Comparison of ENCODE assay signal across 8 cellular contexts in genomic region chr4:189631565-189631916, GRCh38.
A peak's percentile ranks its signal among the peaks of the same experiment; 100 is the strongest.
DNase-seq lines count a peak whose midpoint lies in the region; ATAC-seq and TF ChIP-seq lines count a peak whose summit lies in the region.
"Not testable (repeated sequence)": the region's sequence is repeated elsewhere in the genome, so short reads cannot be mapped to it uniquely, and the experiment has no call there.

No MANE protein-coding gene starts in this region.

- H3K4me2 ChIP-seq in BLaER1 treated with 17β-estradiol and CSF1 and Interleukin-3, amounts not matched to agents 10 nM and 100 nM = peak overlapping the region; percentile 7 to 48 (median 24); a peak in 10 of 22 replicates
- H3K4me2 ChIP-seq in Loucy (ENCODE audit: low read depth, low read length, poor library complexity, severe bottlenecking) = peak overlapping the region; percentile 50

- CTCF ChIA-PET in activated CD4-positive, alpha-beta T cell treated with anti-CD3 and anti-CD28 coated beads, Interleukin-2, amount 10 ng/mL, durations not matched to agents 7 days and 5 days (lab: Charles Lee) = not testable (repeated sequence)

- H3K4me3 ChIP-seq in BLaER1 treated with 17β-estradiol and CSF1 and Interleukin-3, amounts not matched to agents 10 nM and 100 nM; Loucy (ENCODE audit: low read length, poor library complexity, severe bottlenecking); neutrophil (ENCODE audit: low read depth in 1 of 2, low read length in 1 of 2): not testable (repeated sequence)

- not testable (repeated sequence) for H3K9me3 Mint-ChIP-seq in activated CD4-positive, alpha-beta T cell treated with anti-CD3 and anti-CD28 coated beads, Interleukin-2, amount 10 ng/mL, durations not matched to agents 7 days and 5 days; activated T-helper 17 cell treated with anti-CD3 and anti-CD28 coated beads, Interleukin-2, amount 50 U/mL, for 72 hours

- not testable (repeated sequence) for H3K27me3 ChIP-seq in BLaER1 treated with 17β-estradiol and CSF1 and Interleukin-3, amounts not matched to agents 10 nM and 100 nM; Loucy (ENCODE audit: insufficient read depth, low read length, poor library complexity, severe bottlenecking); neutrophil

- H3K36me3 Mint-ChIP-seq in activated CD4-positive, alpha-beta T cell treated with anti-CD3 and anti-CD28 coated beads, Interleukin-2, amount 10 ng/mL, durations not matched to agents 7 days and 5 days (ENCODE audit: low read depth); activated T-helper 17 cell treated with anti-CD3 and anti-CD28 coated beads, Interleukin-2, amount 50 U/mL, for 72 hours (ENCODE audit: low read depth): not testable (repeated sequence)

- not testable (repeated sequence) for H3F3A ChIP-seq in Loucy (ENCODE audit: low read depth)

- H3K4me1 Mint-ChIP-seq in activated CD4-positive, alpha-beta T cell treated with anti-CD3 and anti-CD28 coated beads, Interleukin-2, amount 10 ng/mL, durations not matched to agents 7 days and 5 days; activated T-helper 17 cell treated with anti-CD3 and anti-CD28 coated beads, Interleukin-2, amount 50 U/mL, for 72 hours: not testable (repeated sequence)

- not testable (repeated sequence) for H3K4me1 ChIP-seq in BLaER1 treated with 17β-estradiol and CSF1 and Interleukin-3, amounts not matched to agents 10 nM and 100 nM; neutrophil (ENCODE audit: control insufficient read depth in 1 of 2, insufficient read depth in 1 of 2, low read depth in 1 of 2, low read length in 1 of 2)
- peaks cover 10% of the 10 kb centered on the region for H3K4me1 ChIP-seq in Loucy (ENCODE audit: insufficient read depth, low read length, poor library complexity, severe bottlenecking)

- peak overlapping the region in 4 of 11 experiments; percentile 14 to 74 (median 52); a peak in 6 of 22 replicates for H3K27ac ChIP-seq in BLaER1 treated with 17β-estradiol and CSF1 and Interleukin-3, amounts not matched to agents 10 nM and 100 nM
- peak overlapping the region; percentile 65 for H3K27ac ChIP-seq in neutrophil

- POLR2A ChIA-PET in activated CD4-positive, alpha-beta T cell treated with anti-CD3 and anti-CD28 coated beads, Interleukin-2, amount 10 ng/mL, durations not matched to agents 7 days and 5 days (lab: Charles Lee) = not testable (repeated sequence)

- H3K4me3 Mint-ChIP-seq in activated CD4-positive, alpha-beta T cell treated with anti-CD3 and anti-CD28 coated beads, Interleukin-2, amount 10 ng/mL, durations not matched to agents 7 days and 5 days = not testable (repeated sequence)
- H3K4me3 Mint-ChIP-seq in activated T-helper 17 cell treated with anti-CD3 and anti-CD28 coated beads, Interleukin-2, amount 50 U/mL, for 72 hours = peak overlapping the region; percentile 2

- H4K20me1 ChIP-seq in BLaER1 treated with 17β-estradiol and CSF1 and Interleukin-3, amounts not matched to agents 10 nM and 100 nM; Loucy (ENCODE audit: insufficient read depth, low read length, poor library complexity, severe bottlenecking): not testable (repeated sequence)

- not testable (repeated sequence) for TF ChIP-seq CTCF in Loucy (conservative IDR thresholded peaks at IDR 0.05; ENCODE audit: low read length); neutrophil (IDR thresholded peaks at IDR 0.05)

- H3K9me2 ChIP-seq in Loucy (replicated peaks; ENCODE audit: low read depth, low read length) = not testable (repeated sequence)

- not testable (repeated sequence) for H3K27me3 Mint-ChIP-seq in activated CD4-positive, alpha-beta T cell treated with anti-CD3 and anti-CD28 coated beads, Interleukin-2, amount 10 ng/mL, durations not matched to agents 7 days and 5 days; activated T-helper 17 cell treated with anti-CD3 and anti-CD28 coated beads, Interleukin-2, amount 50 U/mL, for 72 hours

- in situ Hi-C loops in SK-MEL-5 (cut with HindIII; ENCODE audit: low pct_unique_long_range_greater_than_20kb, low sequenced_read_pairs) = not testable (repeated sequence)

- not testable (repeated sequence) for H3K79me2 ChIP-seq in Loucy (ENCODE audit: insufficient read depth, low read length)

- H3K9ac ChIP-seq in BLaER1 treated with 17β-estradiol and CSF1 and Interleukin-3, amounts not matched to agents 10 nM and 100 nM = peak overlapping the region in 1 of 11 experiments; percentile 48; a peak in 1 of 22 replicates
- peak overlapping the region; percentile 50 for H3K9ac ChIP-seq in Loucy (ENCODE audit: low read depth, low read length, poor library complexity, severe bottlenecking)

- not testable (repeated sequence) for H2AFZ ChIP-seq in Loucy (ENCODE audit: low read length)

- peak; percentile 8 for ATAC-seq in GM21576 (IDR thresholded peaks at IDR 0.05; ENCODE audit: unreplicated experiment)
- peak; percentile 15 for ATAC-seq in HG03575 (IDR thresholded peaks at IDR 0.05; ENCODE audit: extremely low read depth, insufficient number of reproducible peaks, low FRiP score, unreplicated experiment)
- peak; percentile 2 for ATAC-seq in activated T-helper 17 cell treated with anti-CD3 and anti-CD28 coated beads, Interleukin-2, amount 50 U/mL, for 72 hours (replicated peaks)

- H3K36me3 ChIP-seq in BLaER1 treated with 17β-estradiol and CSF1 and Interleukin-3, amounts not matched to agents 10 nM and 100 nM; Loucy (ENCODE audit: insufficient read depth, low read length); neutrophil: not testable (repeated sequence)

- peak; percentile 93 for DNase-seq in SK-MEL-5 (ENCODE audit: low read depth, low spot score)
- not testable (repeated sequence) for DNase-seq in activated CD4-positive, alpha-beta T cell treated with anti-CD3 and anti-CD28 coated beads, Interleukin-2, amount 10 ng/mL, durations not matched to agents 7 days and 5 days

- not testable (repeated sequence) for H3K9me3 ChIP-seq in BLaER1 treated with 17β-estradiol and CSF1 and Interleukin-3, amounts not matched to agents 10 nM and 100 nM (replicated peaks in 1 of 11); Loucy (ENCODE audit: insufficient read depth, low read depth, low read length); neutrophil

- peak overlapping the region; percentile 54 for H3K27ac Mint-ChIP-seq in activated CD4-positive, alpha-beta T cell treated with anti-CD3 and anti-CD28 coated beads, Interleukin-2, amount 10 ng/mL, durations not matched to agents 7 days and 5 days
- not testable (repeated sequence) for H3K27ac Mint-ChIP-seq in activated T-helper 17 cell treated with anti-CD3 and anti-CD28 coated beads, Interleukin-2, amount 50 U/mL, for 72 hours
